Comparison of ENCODE assay signal across 4 cellular contexts in the genomic region with DNA sequence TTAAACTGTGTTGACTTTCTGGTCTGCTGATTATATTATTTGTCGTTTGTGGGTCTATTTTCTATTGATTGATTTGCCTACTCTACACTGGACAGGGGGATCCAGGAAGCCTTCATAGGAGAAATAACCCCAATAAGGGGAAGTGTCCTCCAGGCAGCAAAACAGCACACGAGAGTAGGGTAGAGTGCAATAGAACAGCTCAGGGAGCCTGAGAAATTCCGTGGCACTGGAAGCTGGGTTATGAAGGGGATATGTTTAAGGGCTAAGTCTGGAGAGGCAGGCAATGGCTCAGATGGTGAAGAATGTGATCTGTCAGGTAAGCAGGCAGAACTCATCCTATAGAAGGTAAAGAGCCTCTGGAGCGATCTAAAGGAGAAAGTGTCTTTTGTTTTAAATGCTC. TPM values are rescaled to one million over a fixed set of nuclear protein-coding genes. Genes with fewer than 3 reads are reported as not detected.
"Had no signal": no experiment of that assay in that cellular context is flagged by ENCODE, and none has a peak within 500 bp of the region (broad histone marks: within the 10 kb centered on the region; RNA-seq: fewer than 3 reads in every experiment).

No MANE protein-coding gene starts in this region.

- ATAC-seq: GM12878 had no signal

- H3K4me3 ChIP-seq: GM12878 had no signal

- DNase-seq: GDM1, GF-D8 had no signal

RNA-seq across cellular contexts. Expression of a gene that starts 20.9 kb away (rescaled TPM):
- total RNA-seq: G401 had no signal

RNA-seq across cellular contexts. Expression of a gene that starts 46.1 kb away (rescaled TPM):
- total RNA-seq: G401, GM12878 had no signal
